30 cellular contexts compared by ENCODE assay signal in genomic region chr5:145479862-145480261, GRCh38.
DNase-seq lines count a peak whose midpoint lies in the region; ATAC-seq and TF ChIP-seq lines count a peak whose summit lies in the region.
"Had no signal": no experiment of that assay in that cellular context is flagged by ENCODE, and none has a peak within 500 bp of the region (broad histone marks: within the 10 kb centered on the region; RNA-seq: fewer than 3 reads in every experiment).

No MANE protein-coding gene starts in this region.

- H3K4me1 Mint-ChIP-seq in GM23338 = peaks cover 7% of the 10 kb centered on the region; the same call in 2 of the 3 replicates
- H3K4me1 Mint-ChIP-seq: activated T-helper 17 cell treated with anti-CD3 and anti-CD28 coated beads, Interleukin-2, amount 50 U/mL, for 72 hours; B cell; naive thymus-derived CD8-positive, alpha-beta T cell had no signal

- peak; percentile 54 for DNase-seq in AG10803 (ENCODE audit: low read depth)
- peak; percentile 39 for DNase-seq in PC-3
- DNase-seq in cardiac fibroblast (ENCODE audit: low read depth in 2 of 2) = peak; percentile 5 to 76
- peak; percentile 74 for DNase-seq in iris pigment epithelial cell (ENCODE audit: low read depth)
- DNase-seq in NCI-H345 treated with DMSO at 0.1 percent for 48 hours (lab: John Stamatoyannopoulos, UW; ENCODE audit: unreplicated experiment) = no peak
- DNase-seq in right lobe of liver = no peak
- DNase-seq in NCI-H1417 (lab: John Stamatoyannopoulos, UW) = no peak
- no peak for DNase-seq in GM23338 (ENCODE audit: low spot score)
- DNase-seq: activated CD4-positive, alpha-beta memory T cell treated with anti-CD3 and anti-CD28 coated beads for 36 hours; activated CD8-positive, alpha-beta memory T cell treated with anti-CD3 and anti-CD28 coated beads, Interleukin-2, amount 50 U/mL, for 4 hours; CD8-positive, alpha-beta T cell; DMS 273 treated with DMSO at 0.1 percent for 48 hours; effector CD4-positive, alpha-beta T cell; hypothalamus; KBM-7; left ventricle myocardium superior; naive thymus-derived CD8-positive, alpha-beta T cell; NCI-H1105; NCI-H2029 treated with DMSO at 0.1 percent for 48 hours; nucleus accumbens; SJCRH30; small intestine; stimulated activated CD8-positive, alpha-beta memory T cell treated with anti-CD3 and anti-CD28 coated beads, Interleukin-4, amount 100 ng/mL, for 48 hours; T-helper 1 cell; tibial artery had no signal

- H4K20me1 ChIP-seq in PC-3 (ENCODE audit: low read length) = no peaks in the 10 kb centered on the region
- no peaks in the 10 kb centered on the region for H4K20me1 ChIP-seq in GM23338 (replicated peaks; ENCODE audit: insufficient read depth)

- H3K27me3 ChIP-seq in PC-3 (ENCODE audit: low read length) (no peaks in the 10 kb centered on the region), right lobe of liver (no peaks in the 10 kb centered on the region), GM23338 (ENCODE audit: insufficient read depth) (no peaks in the 10 kb centered on the region)
- H3K27me3 ChIP-seq: SJCRH30, tibial artery had no signal

- no peak for TF ChIP-seq POLR2A in right lobe of liver (IDR thresholded peaks at IDR 0.05)

- H3K4me2 ChIP-seq in PC-3 (ENCODE audit: low read length) (no peak overlapping the region), GM23338 (no peak overlapping the region)

- WGBS in right lobe of liver (ENCODE audit: insufficient coverage, low coverage, low lambda C conversion rate, missing lambda C conversion rate) = 75% methylated on average over 1 of the region's 1 CpG

- H3K4me1 ChIP-seq in PC-3 (ENCODE audit: insufficient read depth, low read length) (peaks cover 34% of the 10 kb centered on the region), right lobe of liver (no peaks in the 10 kb centered on the region), GM23338 (ENCODE audit: insufficient read depth) (0 out of 2 replicates have a peak, but pooled peaks cover 5% of the 10 kb centered on the region)
- H3K4me1 ChIP-seq: HAP-1, SJCRH30 had no signal

- POLR2A ChIA-PET in PC-3 (lab: Charles Lee; ENCODE audit: unreplicated experiment) = no interaction called here

- H3K79me2 ChIP-seq in PC-3 (ENCODE audit: low read length) (no peaks in the 10 kb centered on the region), GM23338 (replicated peaks; ENCODE audit: insufficient read depth) (no peaks in the 10 kb centered on the region)

- peaks cover 2% of the 10 kb centered on the region for H3K27me3 Mint-ChIP-seq in GM23338 (ENCODE audit: insufficient read depth, low read depth, poor library complexity)
- H3K27me3 Mint-ChIP-seq: activated CD4-positive, alpha-beta memory T cell treated with anti-CD3 and anti-CD28 coated beads for 36 hours; activated T-helper 17 cell treated with anti-CD3 and anti-CD28 coated beads, Interleukin-2, amount 50 U/mL, for 72 hours; B cell; naive thymus-derived CD8-positive, alpha-beta T cell had no signal

- no peak overlapping the region for H3K27ac Mint-ChIP-seq in GM23338
- H3K27ac Mint-ChIP-seq: activated CD4-positive, alpha-beta memory T cell treated with anti-CD3 and anti-CD28 coated beads for 36 hours; activated naive CD4-positive, alpha-beta T cell treated with anti-CD3 and anti-CD28 coated beads, Interleukin-2, amount 50 U/mL, for 72 hours; activated T-helper 17 cell treated with anti-CD3 and anti-CD28 coated beads, Interleukin-2, amount 50 U/mL, for 72 hours; B cell; CD8-positive, alpha-beta T cell; naive thymus-derived CD8-positive, alpha-beta T cell had no signal

- no peaks in the 10 kb centered on the region for H3K36me3 Mint-ChIP-seq in GM23338 (ENCODE audit: low read depth)
- H3K36me3 Mint-ChIP-seq: activated CD4-positive, alpha-beta memory T cell treated with anti-CD3 and anti-CD28 coated beads for 36 hours; activated naive CD4-positive, alpha-beta T cell treated with anti-CD3 and anti-CD28 coated beads, Interleukin-2, amount 50 U/mL, for 72 hours; CD8-positive, alpha-beta T cell; naive thymus-derived CD8-positive, alpha-beta T cell had no signal

- CTCF ChIA-PET in PC-3 (lab: Charles Lee) = no interaction called here

- no peak overlapping the region for H3K9ac ChIP-seq in PC-3 (ENCODE audit: low read length)

- no peaks in the 10 kb centered on the region for H3K9me2 ChIP-seq in PC-3 (replicated peaks; ENCODE audit: low read length)
- H3K9me2 ChIP-seq in GM23338 (ENCODE audit: insufficient read depth) = peaks cover 5% of the 10 kb centered on the region; the same call in 1 of the 2 replicates

- H3K4me3 ChIP-seq in AG10803 (ENCODE audit: low read length) (no peak overlapping the region), PC-3 (ENCODE audit: low read length) (no peak overlapping the region), cardiac fibroblast (replicated peaks in 1 of 2; ENCODE audit: low read depth in 2 of 2, low read length in 2 of 2) (no peak overlapping the region), right lobe of liver (no peak overlapping the region), GM23338 (no peak overlapping the region)
- H3K4me3 ChIP-seq: HAP-1, SJCRH30, tibial artery had no signal

- no peaks in the 10 kb centered on the region for H3K9me3 Mint-ChIP-seq in GM23338
- H3K9me3 Mint-ChIP-seq: activated CD4-positive, alpha-beta memory T cell treated with anti-CD3 and anti-CD28 coated beads for 36 hours had no signal

- H3K27ac ChIP-seq in PC-3 (ENCODE audit: low read length) (0 out of 2 replicates have a peak overlapping the region, but pooled peaks have one; percentile 5), right lobe of liver (no peak overlapping the region), GM23338 (ENCODE audit: low read depth) (no peak overlapping the region)
- H3K27ac ChIP-seq: SJCRH30, tibial artery had no signal

- TF ChIP-seq CTCF in AG10803 (conservative IDR thresholded peaks at IDR 0.05; ENCODE audit: low read length) (no peak), PC-3 (conservative IDR thresholded peaks at IDR 0.05; ENCODE audit: low read depth, low read length) (no peak), cardiac fibroblast (IDR thresholded peaks at IDR 0.05; ENCODE audit: low read depth, low read length) (no peak), right lobe of liver (IDR thresholded peaks at IDR 0.05) (no peak), GM23338 (conservative IDR thresholded peaks at IDR 0.05; ENCODE audit: low read depth in 2 of 2) (no peak)

- H3K36me3 ChIP-seq in PC-3 (ENCODE audit: low read depth, low read length) = no peaks in the 10 kb centered on the region
- no peaks in the 10 kb centered on the region for H3K36me3 ChIP-seq in right lobe of liver
- no peaks in the 10 kb centered on the region for H3K36me3 ChIP-seq in GM23338 (ENCODE audit: insufficient read depth)
- H3K36me3 ChIP-seq: HAP-1, SJCRH30, tibial artery had no signal

- ATAC-seq in PC-3 = no peak
- no peak for ATAC-seq in right lobe of liver
- ATAC-seq in GM23338 = no peak
- ATAC-seq: activated CD4-positive, CD25-positive, alpha-beta regulatory T cell treated with anti-CD3 and anti-CD28 coated beads, Interleukin-2, amount 50 U/mL, for 24 hours; activated naive CD4-positive, alpha-beta T cell treated with anti-CD3 and anti-CD28 coated beads, Interleukin-2, amount 50 U/mL, for 72 hours; activated T-helper 17 cell treated with anti-CD3 and anti-CD28 coated beads, Interleukin-2, amount 50 U/mL, for 72 hours; CD8-positive, alpha-beta T cell; left ventricle myocardium superior; naive thymus-derived CD8-positive, alpha-beta T cell had no signal

- H3K9me3 ChIP-seq in PC-3 (ENCODE audit: low read length) (no peaks in the 10 kb centered on the region), right lobe of liver (no peaks in the 10 kb centered on the region)
- H3K9me3 ChIP-seq: HAP-1, SJCRH30, tibial artery had no signal

- intact Hi-C loops in PC-3 (cut with micrococcal nuclease) = loop anchor here (5.0 kb wide), 1 partner anchor 52 kb away; no protein-coding TSS in a partner anchor
- intact Hi-C loops in right lobe of liver (cut with DNase I) = no loop called here

- H3F3A ChIP-seq in PC-3 (ENCODE audit: low read length, unreplicated experiment) (no peaks in the 10 kb centered on the region), GM23338 (replicated peaks; ENCODE audit: low read depth) (no peaks in the 10 kb centered on the region)

- H2AFZ ChIP-seq in PC-3 (ENCODE audit: low read length) = no peak overlapping the region
- H2AFZ ChIP-seq in GM23338 = no peak overlapping the region

- H3K4me3 Mint-ChIP-seq in GM23338 = no peak overlapping the region
- H3K4me3 Mint-ChIP-seq: activated CD4-positive, alpha-beta memory T cell treated with anti-CD3 and anti-CD28 coated beads for 36 hours; activated T-helper 17 cell treated with anti-CD3 and anti-CD28 coated beads, Interleukin-2, amount 50 U/mL, for 72 hours; B cell; CD8-positive, alpha-beta T cell; naive thymus-derived CD8-positive, alpha-beta T cell had no signal

- BruUV-seq in PC-3 (replicated peaks; lab: Mats Ljungman, UMichigan) = no TSS peak

TF ChIP-seq in GM23338, 12 proteins besides CTCF, POLR2A, EP300 and RAD21 (continues in another document):
- TF ChIP-seq ETS1 (IDR thresholded peaks at IDR 0.05) (no peak), EZH2 (IDR thresholded peaks at IDR 0.05; ENCODE audit: low read depth, unreplicated experiment) (no peak), JUNB (IDR thresholded peaks at IDR 0.05; ENCODE audit: unreplicated experiment) (no peak), CREB1 (CRISPR knock-in tag; IDR thresholded peaks at IDR 0.05; ENCODE audit: low read depth) (no peak)

Comparison
In these comparisons a context has a peak if more than half of its experiments do, and no peak if none do; other contexts are left out.
1. DNase-seq: peak in AG10803 (single experiment), PC-3 (single experiment), cardiac fibroblast (2 of 2) and iris pigment epithelial cell (single experiment); none in NCI-H345 treated with DMSO at 0.1 percent for 48 hours (single experiment), right lobe of liver (0 of 3), NCI-H1417 (0 of 3) and GM23338 (single experiment).